In genomic region chr1:192157067-192157466, GRCh38 we compare ENCODE assay signal across 30 cellular contexts. TPM values are rescaled to one million over a fixed set of nuclear protein-coding genes. Genes with fewer than 3 reads are reported as not detected.
"Had no signal": no experiment of that assay in that cellular context is flagged by ENCODE, and none has a peak within 500 bp of the region (broad histone marks: within the 10 kb centered on the region; RNA-seq: fewer than 3 reads in every experiment).

No MANE protein-coding gene starts in this region.

- H2AFZ ChIP-seq: parathyroid adenoma had no signal

- H3K9ac ChIP-seq: parathyroid adenoma had no signal

- DNase-seq: hypothalamus; immature natural killer cell; left ventricle myocardium inferior; mesendoderm; naive B cell; occipital lobe; right lobe of liver; stimulated activated CD4-positive, alpha-beta T cell treated with anti-CD3 and anti-CD28 coated beads, Interleukin-1b, Interleukin-23, amount 100 ng/mL, for 48 hours; stimulated activated CD4-positive, alpha-beta T cell treated with anti-CD3 and anti-CD28 coated beads, Interleukin-2, amount 100 ng/mL, for 48 hours; stimulated activated CD4-positive, alpha-beta T cell treated with anti-CD3 and anti-CD28 coated beads, Interleukin-4, amount 100 ng/mL, for 4 hours; stimulated activated CD8-positive, alpha-beta memory T cell treated with anti-CD3 and anti-CD28 coated beads, Interleukin-4, amount 100 ng/mL, for 48 hours; stimulated activated naive CD8-positive, alpha-beta T cell treated with anti-CD3 and anti-CD28 coated beads, Interleukin-15, Interleukin-2, amounts not matched to agents 100 U/mL and 50 U/mL, for 24 hours; stomach; testis; thyroid gland; transverse colon; upper lobe of left lung had no signal

- H3K27ac ChIP-seq: left ventricle myocardium inferior, parathyroid adenoma, right atrium auricular region, testis, thyroid gland, vagina had no signal

- ATAC-seq: right lobe of liver; stimulated activated memory B cell treated with anti-CD40 and anti-IgM and Interleukin-4, amounts not matched to agents 10 μg/mL and 1 μg/mL and 100 μg/mL, for 72 hours; stimulated activated naive CD8-positive, alpha-beta T cell treated with anti-CD3 and anti-CD28 coated beads, Interleukin-15, Interleukin-2, amounts not matched to agents 100 U/mL and 50 U/mL, for 24 hours had no signal

- H3K4me2 ChIP-seq: smooth muscle cell had no signal

- H3K4me3 ChIP-seq: left ventricle myocardium inferior, lung, right atrium auricular region, right lobe of liver, smooth muscle cell, stomach, testis, thyroid gland, transverse colon, upper lobe of left lung, vagina had no signal

- H3K36me3 ChIP-seq: left ventricle myocardium inferior, right atrium auricular region, right lobe of liver, stomach, thyroid gland, transverse colon, upper lobe of left lung, vagina had no signal

- H3K79me2 ChIP-seq: parathyroid adenoma had no signal

- H3K27me3 ChIP-seq: right atrium auricular region, right lobe of liver, stomach, testis, thyroid gland, transverse colon, upper lobe of left lung, vagina had no signal

- FAIRE-seq: islet of Langerhans had no signal

- H3K4me1 ChIP-seq: left ventricle myocardium inferior, parathyroid adenoma, right atrium auricular region, right lobe of liver, stomach, testis, thyroid gland, transverse colon, upper lobe of left lung, vagina had no signal

- H3K9me3 ChIP-seq: left ventricle myocardium inferior, right atrium auricular region, right lobe of liver, stomach, testis, thyroid gland, transverse colon, upper lobe of left lung, vagina had no signal

RNA-seq across cellular contexts. Expression of gene RGS18, which starts 1.2 kb away (rescaled TPM):
- total RNA-seq: kidney epithelial cell, mesothelial cell of epicardium, neural crest cell, osteocyte, progenitor cell of endocrine pancreas, renal cortical epithelial cell, smooth muscle cell had no signal
- polyA plus RNA-seq: smooth muscle cell had no signal
